ENCODE assay signal across 1 cellular context in genomic region chr12:122939151-122939550, GRCh38.
TF ChIP-seq lines count a peak whose summit lies in the region.

No MANE protein-coding gene starts in this region.

TF ChIP-seq in K562, 482 proteins besides CTCF, POLR2A, EP300 and RAD21:
- TF ChIP-seq ZNF586 (CRISPR knock-in tag; conservative IDR thresholded peaks at IDR 0.05) (no peak), RBM34 (IDR thresholded peaks at IDR 0.05; ENCODE audit: borderline replicate concordance, insufficient read depth, low read length) (no peak), ZNF785 (CRISPR knock-in tag; IDR thresholded peaks at IDR 0.05) (no peak), ZNF780A (CRISPR knock-in tag; IDR thresholded peaks at IDR 0.05) (no peak), TEAD1 (CRISPR knock-in tag; IDR thresholded peaks at IDR 0.05) (no peak), NFATC3 (IDR thresholded peaks at IDR 0.05) (no peak), SMC3 (conservative IDR thresholded peaks at IDR 0.05; ENCODE audit: insufficient read depth, low read depth, low read length) (no peak), ZNF134 (CRISPR knock-in tag; conservative IDR thresholded peaks at IDR 0.05) (no peak), SP2 (IDR thresholded peaks at IDR 0.05; ENCODE audit: extremely low read depth, low read depth, low read length, poor library complexity, severe bottlenecking) (no peak), SMARCE1 (IDR thresholded peaks at IDR 0.05) (no peak), RFX7 (CRISPR knock-in tag; IDR thresholded peaks at IDR 0.05) (no peak)
TF ChIP-seq in K562: peak in this region for 0.
